In the genomic region with DNA sequence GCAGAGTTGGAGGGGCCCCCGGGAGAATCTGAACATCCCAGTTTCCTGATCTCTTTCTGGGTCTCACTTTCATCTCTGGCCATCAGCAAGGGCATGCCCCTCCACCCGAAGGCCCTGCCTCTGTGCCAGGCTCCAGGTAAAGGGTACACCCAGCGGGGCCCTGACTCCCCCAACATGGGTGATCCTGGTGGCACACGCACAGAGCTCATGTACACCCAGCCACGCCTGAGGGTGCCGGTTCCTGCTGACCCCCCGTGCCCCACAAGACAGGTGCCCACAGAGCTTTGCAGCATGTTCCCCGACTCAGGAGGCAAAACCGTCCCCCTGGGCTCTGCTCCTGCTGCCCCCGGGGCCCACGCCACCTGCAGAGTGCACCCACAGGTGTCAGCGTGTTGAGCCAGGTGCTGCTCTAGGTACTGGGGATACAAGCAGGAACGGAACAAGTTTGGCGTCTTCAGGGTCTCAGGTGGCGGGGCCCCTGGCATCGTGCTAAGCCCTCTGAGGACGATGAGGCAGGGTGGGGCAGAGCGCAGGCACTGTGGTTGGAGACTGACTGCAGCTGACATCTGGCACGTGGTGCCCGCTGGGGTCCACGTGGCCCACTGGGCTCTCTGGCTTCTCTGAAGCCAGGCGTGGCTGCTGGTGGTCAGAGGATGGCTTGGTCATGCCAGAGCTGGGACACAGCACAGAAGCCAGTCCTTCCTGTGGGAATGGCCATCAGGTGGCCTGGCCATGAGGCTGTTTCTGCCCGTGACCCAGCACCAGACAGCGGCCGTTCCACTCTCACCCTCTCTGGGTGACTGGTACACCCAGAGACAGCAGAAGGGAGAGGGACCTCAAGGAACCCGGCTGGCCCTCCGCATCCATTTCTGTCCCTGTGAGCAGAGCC, we compare ENCODE assay signal across 15 cellular contexts. TPM values are rescaled to one million over a fixed set of nuclear protein-coding genes. Genes with fewer than 3 reads are reported as not detected.
DNase-seq lines count a peak whose midpoint lies in the region; ATAC-seq and TF ChIP-seq lines count a peak whose summit lies in the region.
"Had no signal": no experiment of that assay in that cellular context is flagged by ENCODE, and none has a peak within 500 bp of the region (broad histone marks: within the 10 kb centered on the region; RNA-seq: fewer than 3 reads in every experiment).

No MANE protein-coding gene starts in this region.

- TF ChIP-seq POLR2A in breast epithelium (IDR thresholded peaks at IDR 0.05), result no peak
- TF ChIP-seq POLR2A in vagina (IDR thresholded peaks at IDR 0.05), result no peak

- H3K27ac ChIP-seq in breast epithelium (peak overlapping the region; percentile 97 to 98), mammary epithelial cell (ENCODE audit: insufficient read depth, low read depth, low read length) (no peak overlapping the region), vagina (peak overlapping the region; percentile 87)
- H3K27ac ChIP-seq: hepatocyte had no signal

- no peaks in the 10 kb centered on the region for H3K9me3 ChIP-seq in breast epithelium
- H3K9me3 ChIP-seq in mammary epithelial cell (replicated peaks; ENCODE audit: insufficient read depth, low read length), result no peaks in the 10 kb centered on the region
- no peaks in the 10 kb centered on the region for H3K9me3 ChIP-seq in vagina

- H2AFZ ChIP-seq in mammary epithelial cell (ENCODE audit: low read depth, low read length), result no peak overlapping the region
- H2AFZ ChIP-seq: hepatocyte had no signal

- H3K36me3 ChIP-seq in breast epithelium (no peaks in the 10 kb centered on the region), mammary epithelial cell (ENCODE audit: insufficient read depth, low read length) (no peaks in the 10 kb centered on the region), vagina (no peaks in the 10 kb centered on the region)

- CTCF ChIA-PET in mammary epithelial cell (lab: Charles Lee; ENCODE audit: low non-redundant PET), result no interaction called here

- H3K79me2 ChIP-seq in mammary epithelial cell (ENCODE audit: insufficient read depth, low read length), result peaks cover 22% of the 10 kb centered on the region
- H3K79me2 ChIP-seq: hepatocyte had no signal

- dilution Hi-C loops in mammary epithelial cell (cut with HindIII; ENCODE audit: low sequenced_read_pairs), result no loop called here

- H3K27me3 ChIP-seq in breast epithelium (no peaks in the 10 kb centered on the region), mammary epithelial cell (ENCODE audit: insufficient read depth, low read length) (no peaks in the 10 kb centered on the region), vagina (no peaks in the 10 kb centered on the region)
- H3K27me3 ChIP-seq: hepatocyte had no signal

- 90% methylated on average over 18 of the region's 27 CpGs for WGBS in mammary epithelial cell (ENCODE audit: low coverage, missing lambda C conversion rate)

- no peak for ATAC-seq in HG02981 (IDR thresholded peaks at IDR 0.05; ENCODE audit: unreplicated experiment)

- H3K4me1 ChIP-seq in breast epithelium (peaks cover 30 to 45% of the 10 kb centered on the region in 2 donors), mammary epithelial cell (ENCODE audit: insufficient read depth, low read length) (peaks cover 39% of the 10 kb centered on the region), vagina (peaks cover 61% of the 10 kb centered on the region)

- in situ Hi-C loops in mammary epithelial cell (cut with MboI; ENCODE audit: low sequenced_read_pairs in 2 of 2), result no loop called here

- H3K4me2 ChIP-seq in mammary epithelial cell (ENCODE audit: insufficient read depth, low read depth, low read length), result no peak overlapping the region
- H3K4me2 ChIP-seq: hepatocyte had no signal

- no peak overlapping the region for H3K9ac ChIP-seq in mammary epithelial cell (ENCODE audit: insufficient read depth, low read length)

- no peak overlapping the region for H3K4me3 ChIP-seq in breast epithelium
- H3K4me3 ChIP-seq in mammary epithelial cell (replicated peaks in 1 of 3; ENCODE audit: insufficient read depth in 1 of 3, low read depth in 2 of 3, low read length in 3 of 3), result no peak overlapping the region
- no peak overlapping the region for H3K4me3 ChIP-seq in vagina
- H3K4me3 ChIP-seq: hepatocyte had no signal

- TF ChIP-seq CTCF in breast epithelium (IDR thresholded peaks at IDR 0.05) (no peak), mammary epithelial cell (conservative IDR thresholded peaks at IDR 0.05 in 1 of 2, IDR thresholded peaks at IDR 0.05 in 1 of 2; ENCODE audit: extremely low read depth in 1 of 2, insufficient read depth in 1 of 2, low read depth in 1 of 2, low read length in 2 of 2) (no peak), vagina (IDR thresholded peaks at IDR 0.05) (no peak)

- DNase-seq in breast epithelium (ENCODE audit: low spot score in 2 of 2) (no peak), mammary epithelial cell (no peak), medulla oblongata (ENCODE audit: extremely low spot score) (peak; percentile 70), vagina (ENCODE audit: extremely low spot score in 2 of 2) (no peak), GOT3 (lab: John Stamatoyannopoulos, UW) (no peak)
- DNase-seq: activated CD4-positive, alpha-beta T cell treated with anti-CD3 and anti-CD28 coated beads for 48 hours; activated T-cell treated with anti-CD3 and anti-CD28 coated beads, Interleukin-2, amount 50 U/mL, for 24 hours; cortex of kidney; EL; erythroblast; Kasumi-1; NCI-H1930; NCI-H82 had no signal

- H4K20me1 ChIP-seq in mammary epithelial cell (ENCODE audit: insufficient read depth, low read length), result no peaks in the 10 kb centered on the region

- BruUV-seq in mammary epithelial cell (replicated peaks; lab: Mats Ljungman, UMichigan), result no TSS peak

- intact Hi-C loops in breast epithelium (cut with DNase I; ENCODE audit: low total_unique reads) (no loop called here), mammary epithelial cell (cut with micrococcal nuclease) (no loop called here), vagina (cut with DNase I) (loop anchor here (5.0 kb wide), 1 partner anchor 46 kb away; no protein-coding TSS in a partner anchor)

RNA-seq across cellular contexts. Expression of gene BAG5, which starts 13.8 kb away (rescaled TPM):
- total RNA-seq in breast epithelium, result 10 to 100 TPM; 29.5 to 45.4 (median 38.5) TPM
- total RNA-seq in mammary epithelial cell, result 10 to 100 TPM; 31.3 to 39.0 TPM
- 9.1 TPM for polyA plus RNA-seq in mammary epithelial cell
- polyA minus RNA-seq in mammary epithelial cell, result 25.3 TPM
- 21.6 TPM for total RNA-seq in vagina

RNA-seq across cellular contexts. Expression of gene COA8, which starts 14.1 kb away (rescaled TPM):
- 10 to 100 TPM; 26.5 to 41.9 (median 27.2) TPM for total RNA-seq in breast epithelium
- 10 to 100 TPM; 22.3 to 49.3 TPM for total RNA-seq in mammary epithelial cell
- 18.1 TPM for polyA plus RNA-seq in mammary epithelial cell
- polyA minus RNA-seq in mammary epithelial cell, result not detected
- 17.2 TPM for total RNA-seq in vagina

RNA-seq across cellular contexts. Expression of gene TRMT61A, which starts 19.7 kb away (rescaled TPM):
- total RNA-seq in breast epithelium, result 10 to 100 TPM; 10.7 to 17.7 (median 11.3) TPM
- total RNA-seq in mammary epithelial cell, result 10 to 100 TPM in 1 of 2 donors, 1 to 10 TPM in 1; 8.8 to 13.3 TPM
- polyA plus RNA-seq in mammary epithelial cell, result 7.7 TPM
- polyA minus RNA-seq in mammary epithelial cell, result 3.9 TPM
- total RNA-seq in vagina, result 17.7 TPM

RNA-seq across cellular contexts. Expression of gene CKB, which starts 26.1 kb away (rescaled TPM):
- total RNA-seq in breast epithelium (100 to 1,000 TPM in 1 of 3 donors, 10 to 100 TPM in 2; 61.6 to 305 (median 83.2) TPM), mammary epithelial cell (10 to 100 TPM in 1 of 2 donors, 1 to 10 TPM in 1; 8.7 to 45.8 TPM), vagina (179 TPM)
- polyA plus RNA-seq in mammary epithelial cell, result 6.4 TPM
- not detected for polyA minus RNA-seq in mammary epithelial cell
